Comparison of ENCODE assay signal across 16 cellular contexts in genomic region chr5:59843511-59844230, GRCh38.
"Had no signal": no experiment of that assay in that cellular context is flagged by ENCODE, and none has a peak within 500 bp of the region (broad histone marks: within the 10 kb centered on the region; RNA-seq: fewer than 3 reads in every experiment).

No MANE protein-coding gene starts in this region.

- ATAC-seq: left cardiac atrium; naive thymus-derived CD4-positive, alpha-beta T cell had no signal

- H3K27ac Mint-ChIP-seq: activated B cell treated with CpG ODN at 0.5 μM for 24 hours; activated CD4-positive, alpha-beta T cell treated with anti-CD3 and anti-CD28 coated beads, Interleukin-2, amount 10 ng/mL, durations not matched to agents 24 days and 14 days; activated T-helper 2 cell treated with anti-CD3 and anti-CD28 coated beads, Interferon-gamma antibody, Interleukin-2, Interleukin-4, amounts not matched to agents 10 μg/mL and 5 μg/mL and 100 μg/mL, durations not matched to agents 14 hours and 24 hours and 36 hours; naive thymus-derived CD4-positive, alpha-beta T cell had no signal

- H3K4me1 ChIP-seq: right atrium auricular region, tibial nerve had no signal

- H3K4me1 Mint-ChIP-seq: activated B cell treated with CpG ODN at 0.5 μM for 24 hours; activated CD4-positive, alpha-beta T cell treated with anti-CD3 and anti-CD28 coated beads, Interleukin-2, amount 10 ng/mL, durations not matched to agents 24 days and 14 days; naive thymus-derived CD4-positive, alpha-beta T cell had no signal

- H3K4me3 ChIP-seq: right atrium auricular region, skin epidermis, tibial nerve had no signal

- H3K27ac ChIP-seq: neutrophil, right atrium auricular region, skin epidermis, tibial nerve had no signal

- H3K36me3 Mint-ChIP-seq: brain; naive thymus-derived CD4-positive, alpha-beta T cell had no signal

- H3K9me3 ChIP-seq: neutrophil, right atrium auricular region, tibial nerve had no signal

- H3K36me3 ChIP-seq: neutrophil, right atrium auricular region, tibial nerve had no signal

- DNase-seq: activated B cell treated with CpG ODN at 0.5 μM for 24 hours; activated CD4-positive, alpha-beta T cell treated with anti-CD3 and anti-CD28 coated beads, Interleukin-2, amount 10 ng/mL, durations not matched to agents 24 days and 14 days; activated CD8-positive, alpha-beta memory T cell treated with anti-CD3 and anti-CD28 coated beads for 24 hours; activated naive CD4-positive, alpha-beta T cell treated with anti-CD3 and anti-CD28 coated beads, Interleukin-2, amount 50 U/mL, for 16 hours; amniotic stem cell; cerebellar nuclear complex; hypothalamus; left cardiac atrium; naive thymus-derived CD4-positive, alpha-beta T cell; posterior cingulate gyrus had no signal

- H3K27me3 ChIP-seq: neutrophil, right atrium auricular region, tibial nerve had no signal

- H3K4me3 Mint-ChIP-seq: activated B cell treated with CpG ODN at 0.5 μM for 24 hours; activated CD4-positive, alpha-beta T cell treated with anti-CD3 and anti-CD28 coated beads, Interleukin-2, amount 10 ng/mL, durations not matched to agents 24 days and 14 days; brain; naive thymus-derived CD4-positive, alpha-beta T cell had no signal

- H3K9me3 Mint-ChIP-seq: activated B cell treated with CpG ODN at 0.5 μM for 24 hours; activated CD4-positive, alpha-beta T cell treated with anti-CD3 and anti-CD28 coated beads, Interleukin-2, amount 10 ng/mL, durations not matched to agents 24 days and 14 days; activated T-helper 2 cell treated with anti-CD3 and anti-CD28 coated beads, Interferon-gamma antibody, Interleukin-2, Interleukin-4, amounts not matched to agents 10 μg/mL and 5 μg/mL and 100 μg/mL, durations not matched to agents 14 hours and 24 hours and 36 hours; brain; naive thymus-derived CD4-positive, alpha-beta T cell had no signal
